In the genomic region with DNA sequence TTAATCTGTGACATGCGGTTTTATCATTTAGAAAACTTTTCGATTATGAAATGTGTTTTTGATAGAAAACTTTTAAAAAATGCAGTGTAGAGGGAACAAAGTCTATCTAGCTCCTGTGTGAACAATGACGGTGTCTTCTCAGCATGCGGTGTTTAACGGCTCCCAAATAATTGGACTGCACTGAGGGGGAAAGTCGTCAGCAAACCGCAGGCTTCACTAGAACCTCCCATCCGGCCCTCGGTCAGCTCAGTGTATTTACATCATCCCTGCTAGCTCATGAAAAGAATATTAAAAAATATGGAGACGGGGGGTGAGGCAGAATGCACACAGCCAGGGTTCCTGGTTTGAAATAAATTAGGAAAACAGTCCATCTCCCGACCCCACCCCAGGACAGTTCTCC, we compare ENCODE assay signal across 1 cellular context.
TF ChIP-seq lines count a peak whose summit lies in the region.

No MANE protein-coding gene starts in this region.

TF ChIP-seq in WTC11, 78 proteins besides CTCF, POLR2A, EP300 and RAD21 (continued from another document):
- TF ChIP-seq, protein P1, sequence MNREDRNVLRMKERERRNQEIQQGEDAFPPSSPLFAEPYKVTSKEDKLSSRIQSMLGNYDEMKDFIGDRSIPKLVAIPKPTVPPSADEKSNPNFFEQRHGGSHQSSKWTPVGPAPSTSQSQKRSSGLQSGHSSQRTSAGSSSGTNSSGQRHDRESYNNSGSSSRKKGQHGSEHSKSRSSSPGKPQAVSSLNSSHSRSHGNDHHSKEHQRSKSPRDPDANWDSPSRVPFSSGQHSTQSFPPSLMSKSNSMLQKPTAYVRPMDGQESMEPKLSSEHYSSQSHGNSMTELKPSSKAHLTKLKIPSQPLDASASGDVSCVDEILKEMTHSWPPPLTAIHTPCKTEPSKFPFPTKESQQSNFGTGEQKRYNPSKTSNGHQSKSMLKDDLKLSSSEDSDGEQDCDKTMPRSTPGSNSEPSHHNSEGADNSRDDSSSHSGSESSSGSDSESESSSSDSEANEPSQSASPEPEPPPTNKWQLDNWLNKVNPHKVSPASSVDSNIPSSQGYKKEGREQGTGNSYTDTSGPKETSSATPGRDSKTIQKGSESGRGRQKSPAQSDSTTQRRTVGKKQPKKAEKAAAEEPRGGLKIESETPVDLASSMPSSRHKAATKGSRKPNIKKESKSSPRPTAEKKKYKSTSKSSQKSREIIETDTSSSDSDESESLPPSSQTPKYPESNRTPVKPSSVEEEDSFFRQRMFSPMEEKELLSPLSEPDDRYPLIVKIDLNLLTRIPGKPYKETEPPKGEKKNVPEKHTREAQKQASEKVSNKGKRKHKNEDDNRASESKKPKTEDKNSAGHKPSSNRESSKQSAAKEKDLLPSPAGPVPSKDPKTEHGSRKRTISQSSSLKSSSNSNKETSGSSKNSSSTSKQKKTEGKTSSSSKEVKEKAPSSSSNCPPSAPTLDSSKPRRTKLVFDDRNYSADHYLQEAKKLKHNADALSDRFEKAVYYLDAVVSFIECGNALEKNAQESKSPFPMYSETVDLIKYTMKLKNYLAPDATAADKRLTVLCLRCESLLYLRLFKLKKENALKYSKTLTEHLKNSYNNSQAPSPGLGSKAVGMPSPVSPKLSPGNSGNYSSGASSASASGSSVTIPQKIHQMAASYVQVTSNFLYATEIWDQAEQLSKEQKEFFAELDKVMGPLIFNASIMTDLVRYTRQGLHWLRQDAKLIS (CRISPR knock-in tag; IDR thresholded peaks at IDR 0.05; ENCODE audit: borderline replicate concordance), result no peak
- TF ChIP-seq, protein P2, sequence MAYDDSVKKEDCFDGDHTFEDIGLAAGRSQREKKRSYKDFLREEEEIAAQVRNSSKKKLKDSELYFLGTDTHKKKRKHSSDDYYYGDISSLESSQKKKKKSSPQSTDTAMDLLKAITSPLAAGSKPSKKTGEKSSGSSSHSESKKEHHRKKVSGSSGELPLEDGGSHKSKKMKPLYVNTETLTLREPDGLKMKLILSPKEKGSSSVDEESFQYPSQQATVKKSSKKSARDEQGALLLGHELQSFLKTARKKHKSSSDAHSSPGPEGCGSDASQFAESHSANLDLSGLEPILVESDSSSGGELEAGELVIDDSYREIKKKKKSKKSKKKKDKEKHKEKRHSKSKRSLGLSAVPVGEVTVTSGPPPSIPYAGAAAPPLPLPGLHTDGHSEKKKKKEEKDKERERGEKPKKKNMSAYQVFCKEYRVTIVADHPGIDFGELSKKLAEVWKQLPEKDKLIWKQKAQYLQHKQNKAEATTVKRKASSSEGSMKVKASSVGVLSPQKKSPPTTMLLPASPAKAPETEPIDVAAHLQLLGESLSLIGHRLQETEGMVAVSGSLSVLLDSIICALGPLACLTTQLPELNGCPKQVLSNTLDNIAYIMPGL (CRISPR knock-in tag; IDR thresholded peaks at IDR 0.05), result no peak
- no peak for TF ChIP-seq JUN (CRISPR knock-in tag; IDR thresholded peaks at IDR 0.05)
- no peak for TF ChIP-seq RELA (CRISPR knock-in tag; IDR thresholded peaks at IDR 0.05; ENCODE audit: borderline replicate concordance)
- TF ChIP-seq, protein P3, sequence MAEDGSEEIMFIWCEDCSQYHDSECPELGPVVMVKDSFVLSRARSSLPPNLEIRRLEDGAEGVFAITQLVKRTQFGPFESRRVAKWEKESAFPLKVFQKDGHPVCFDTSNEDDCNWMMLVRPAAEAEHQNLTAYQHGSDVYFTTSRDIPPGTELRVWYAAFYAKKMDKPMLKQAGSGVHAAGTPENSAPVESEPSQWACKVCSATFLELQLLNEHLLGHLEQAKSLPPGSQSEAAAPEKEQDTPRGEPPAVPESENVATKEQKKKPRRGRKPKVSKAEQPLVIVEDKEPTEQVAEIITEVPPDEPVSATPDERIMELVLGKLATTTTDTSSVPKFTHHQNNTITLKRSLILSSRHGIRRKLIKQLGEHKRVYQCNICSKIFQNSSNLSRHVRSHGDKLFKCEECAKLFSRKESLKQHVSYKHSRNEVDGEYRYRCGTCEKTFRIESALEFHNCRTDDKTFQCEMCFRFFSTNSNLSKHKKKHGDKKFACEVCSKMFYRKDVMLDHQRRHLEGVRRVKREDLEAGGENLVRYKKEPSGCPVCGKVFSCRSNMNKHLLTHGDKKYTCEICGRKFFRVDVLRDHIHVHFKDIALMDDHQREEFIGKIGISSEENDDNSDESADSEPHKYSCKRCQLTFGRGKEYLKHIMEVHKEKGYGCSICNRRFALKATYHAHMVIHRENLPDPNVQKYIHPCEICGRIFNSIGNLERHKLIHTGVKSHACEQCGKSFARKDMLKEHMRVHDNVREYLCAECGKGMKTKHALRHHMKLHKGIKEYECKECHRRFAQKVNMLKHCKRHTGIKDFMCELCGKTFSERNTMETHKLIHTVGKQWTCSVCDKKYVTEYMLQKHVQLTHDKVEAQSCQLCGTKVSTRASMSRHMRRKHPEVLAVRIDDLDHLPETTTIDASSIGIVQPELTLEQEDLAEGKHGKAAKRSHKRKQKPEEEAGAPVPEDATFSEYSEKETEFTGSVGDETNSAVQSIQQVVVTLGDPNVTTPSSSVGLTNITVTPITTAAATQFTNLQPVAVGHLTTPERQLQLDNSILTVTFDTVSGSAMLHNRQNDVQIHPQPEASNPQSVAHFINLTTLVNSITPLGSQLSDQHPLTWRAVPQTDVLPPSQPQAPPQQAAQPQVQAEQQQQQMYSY (CRISPR knock-in tag; IDR thresholded peaks at IDR 0.05), result no peak
- TF ChIP-seq, protein P4, sequence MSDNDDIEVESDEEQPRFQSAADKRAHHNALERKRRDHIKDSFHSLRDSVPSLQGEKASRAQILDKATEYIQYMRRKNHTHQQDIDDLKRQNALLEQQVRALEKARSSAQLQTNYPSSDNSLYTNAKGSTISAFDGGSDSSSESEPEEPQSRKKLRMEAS (CRISPR knock-in tag; IDR thresholded peaks at IDR 0.05), result no peak
- TF ChIP-seq, protein P5, sequence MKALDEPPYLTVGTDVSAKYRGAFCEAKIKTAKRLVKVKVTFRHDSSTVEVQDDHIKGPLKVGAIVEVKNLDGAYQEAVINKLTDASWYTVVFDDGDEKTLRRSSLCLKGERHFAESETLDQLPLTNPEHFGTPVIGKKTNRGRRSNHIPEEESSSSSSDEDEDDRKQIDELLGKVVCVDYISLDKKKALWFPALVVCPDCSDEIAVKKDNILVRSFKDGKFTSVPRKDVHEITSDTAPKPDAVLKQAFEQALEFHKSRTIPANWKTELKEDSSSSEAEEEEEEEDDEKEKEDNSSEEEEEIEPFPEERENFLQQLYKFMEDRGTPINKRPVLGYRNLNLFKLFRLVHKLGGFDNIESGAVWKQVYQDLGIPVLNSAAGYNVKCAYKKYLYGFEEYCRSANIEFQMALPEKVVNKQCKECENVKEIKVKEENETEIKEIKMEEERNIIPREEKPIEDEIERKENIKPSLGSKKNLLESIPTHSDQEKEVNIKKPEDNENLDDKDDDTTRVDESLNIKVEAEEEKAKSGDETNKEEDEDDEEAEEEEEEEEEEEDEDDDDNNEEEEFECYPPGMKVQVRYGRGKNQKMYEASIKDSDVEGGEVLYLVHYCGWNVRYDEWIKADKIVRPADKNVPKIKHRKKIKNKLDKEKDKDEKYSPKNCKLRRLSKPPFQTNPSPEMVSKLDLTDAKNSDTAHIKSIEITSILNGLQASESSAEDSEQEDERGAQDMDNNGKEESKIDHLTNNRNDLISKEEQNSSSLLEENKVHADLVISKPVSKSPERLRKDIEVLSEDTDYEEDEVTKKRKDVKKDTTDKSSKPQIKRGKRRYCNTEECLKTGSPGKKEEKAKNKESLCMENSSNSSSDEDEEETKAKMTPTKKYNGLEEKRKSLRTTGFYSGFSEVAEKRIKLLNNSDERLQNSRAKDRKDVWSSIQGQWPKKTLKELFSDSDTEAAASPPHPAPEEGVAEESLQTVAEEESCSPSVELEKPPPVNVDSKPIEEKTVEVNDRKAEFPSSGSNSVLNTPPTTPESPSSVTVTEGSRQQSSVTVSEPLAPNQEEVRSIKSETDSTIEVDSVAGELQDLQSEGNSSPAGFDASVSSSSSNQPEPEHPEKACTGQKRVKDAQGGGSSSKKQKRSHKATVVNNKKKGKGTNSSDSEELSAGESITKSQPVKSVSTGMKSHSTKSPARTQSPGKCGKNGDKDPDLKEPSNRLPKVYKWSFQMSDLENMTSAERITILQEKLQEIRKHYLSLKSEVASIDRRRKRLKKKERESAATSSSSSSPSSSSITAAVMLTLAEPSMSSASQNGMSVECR (CRISPR knock-in tag; IDR thresholded peaks at IDR 0.05; ENCODE audit: borderline replicate concordance), result no peak
- TF ChIP-seq, protein P6, sequence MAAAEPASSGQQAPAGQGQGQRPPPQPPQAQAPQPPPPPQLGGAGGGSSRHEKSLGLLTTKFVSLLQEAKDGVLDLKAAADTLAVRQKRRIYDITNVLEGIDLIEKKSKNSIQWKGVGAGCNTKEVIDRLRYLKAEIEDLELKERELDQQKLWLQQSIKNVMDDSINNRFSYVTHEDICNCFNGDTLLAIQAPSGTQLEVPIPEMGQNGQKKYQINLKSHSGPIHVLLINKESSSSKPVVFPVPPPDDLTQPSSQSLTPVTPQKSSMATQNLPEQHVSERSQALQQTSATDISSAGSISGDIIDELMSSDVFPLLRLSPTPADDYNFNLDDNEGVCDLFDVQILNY (CRISPR knock-in tag; IDR thresholded peaks at IDR 0.05), result no peak
- no peak for TF ChIP-seq MYBL2 (CRISPR knock-in tag; IDR thresholded peaks at IDR 0.05)
